In the genomic region with DNA sequence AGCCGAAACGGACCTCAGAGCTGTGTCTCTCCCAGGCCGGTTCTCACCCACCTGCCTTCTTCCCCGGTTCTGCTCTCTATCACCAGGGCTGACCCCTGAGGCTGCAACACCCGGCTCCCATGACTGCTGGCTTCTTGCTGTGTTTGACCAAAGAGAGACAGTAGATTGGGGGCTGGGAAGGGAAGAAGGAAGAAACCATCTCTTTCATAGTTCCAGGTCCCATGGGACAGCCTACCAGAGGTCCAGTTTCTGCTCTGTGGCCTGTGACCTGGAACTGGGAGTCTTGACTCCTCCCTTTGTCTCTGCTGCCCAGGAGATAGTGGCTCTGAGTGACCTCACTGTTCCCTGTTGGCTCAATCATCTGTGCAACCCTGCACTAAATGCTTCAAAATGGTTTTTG, we compare ENCODE assay signal across 16 cellular contexts. TPM values are rescaled to one million over a fixed set of nuclear protein-coding genes. Genes with fewer than 3 reads are reported as not detected.
A peak's percentile ranks its signal among the peaks of the same experiment; 100 is the strongest.
DNase-seq lines count a peak whose midpoint lies in the region; ATAC-seq and TF ChIP-seq lines count a peak whose summit lies in the region.
"Had no signal": no experiment of that assay in that cellular context is flagged by ENCODE, and none has a peak within 500 bp of the region (broad histone marks: within the 10 kb centered on the region; RNA-seq: fewer than 3 reads in every experiment).

No MANE protein-coding gene starts in this region.

- H3K79me2 ChIP-seq in fibroblast of lung (ENCODE audit: control insufficient read depth, insufficient read depth, low read length), result no peaks in the 10 kb centered on the region

- H4K20me1 ChIP-seq in fibroblast of lung (ENCODE audit: control insufficient read depth, extremely low read depth, insufficient read depth, low read length), result no peaks in the 10 kb centered on the region

- no peaks in the 10 kb centered on the region for H3K36me3 ChIP-seq in HEK293 (ENCODE audit: control insufficient read depth in 2 of 2, insufficient read depth in 1 of 2, low read length in 2 of 2)
- H3K36me3 ChIP-seq in fibroblast of lung (ENCODE audit: control insufficient read depth, insufficient read depth, low read length), result no peaks in the 10 kb centered on the region
- no peaks in the 10 kb centered on the region for H3K36me3 ChIP-seq in lower lobe of right lung
- peaks cover 0 to 6% (median 0%) of the 10 kb centered on the region in 3 donors for H3K36me3 ChIP-seq in skeletal muscle tissue (ENCODE audit: control insufficient read depth in 3 of 3, insufficient read depth in 3 of 3, low read length in 3 of 3)
- H3K36me3 ChIP-seq in suprapubic skin, result no peaks in the 10 kb centered on the region
- H3K36me3 ChIP-seq: neutrophil had no signal

- H3K27me3 ChIP-seq in fibroblast of lung (ENCODE audit: control insufficient read depth, insufficient read depth, low read length) (no peaks in the 10 kb centered on the region), lower lobe of right lung (ENCODE audit: low read depth) (no peaks in the 10 kb centered on the region), skeletal muscle tissue (ENCODE audit: control insufficient read depth in 3 of 3, insufficient read depth in 3 of 3, low read length in 3 of 3) (no peaks in the 10 kb centered on the region), suprapubic skin (no peaks in the 10 kb centered on the region)

- H2AFZ ChIP-seq in fibroblast of lung (ENCODE audit: low read length), result no peak overlapping the region

- TF ChIP-seq POLR2A in suprapubic skin (IDR thresholded peaks at IDR 0.05), result no peak

- H3K4me3 ChIP-seq in HEK293 (ENCODE audit: low read depth, low read length), result no peak overlapping the region
- H3K4me3 ChIP-seq in fibroblast of lung (replicated peaks in 1 of 4; ENCODE audit: control extremely low read depth in 1 of 4, insufficient read depth in 1 of 4, low read depth in 3 of 4, low read length in 4 of 4), result no peak overlapping the region
- H3K4me3 ChIP-seq in lower lobe of right lung, result no peak overlapping the region
- H3K4me3 ChIP-seq in skeletal muscle tissue (ENCODE audit: low read length in 3 of 3), result peak overlapping the region in 1 of 3 donors; percentile 14
- H3K4me3 ChIP-seq in suprapubic skin, result no peak overlapping the region
- H3K4me3 ChIP-seq: SK-N-MC had no signal

- TF ChIP-seq EP300 in suprapubic skin (IDR thresholded peaks at IDR 0.05), result no peak

- POLR2A ChIA-PET in HEK293 (lab: Yijun Ruan, JAX), result no interaction called here

- peak; percentile 18 to 27 for ATAC-seq in lower lobe of right lung
- ATAC-seq in GM18517 (IDR thresholded peaks at IDR 0.05; ENCODE audit: unreplicated experiment), result no peak
- ATAC-seq: activated T-cell treated with anti-CD3 and anti-CD28 coated beads, Interleukin-2, amount 50 U/mL, for 4 hours had no signal

- H3K27ac ChIP-seq in HEK293 (ENCODE audit: extremely low read depth, low read depth, low read length) (no peak overlapping the region), fibroblast of lung (ENCODE audit: insufficient read depth, low read length) (peak overlapping the region; percentile 36), lower lobe of right lung (no peak overlapping the region), skeletal muscle tissue (ENCODE audit: low read depth, low read length) (peak overlapping the region; percentile 75), suprapubic skin (no peak overlapping the region)
- H3K27ac ChIP-seq: neutrophil, SK-N-MC had no signal

- peaks cover 2% of the 10 kb centered on the region; the same call in 1 of the 2 replicates for H3K9me3 ChIP-seq in HEK293 (ENCODE audit: control insufficient read depth, insufficient read depth, low read depth, low read length)
- H3K9me3 ChIP-seq in fibroblast of lung (ENCODE audit: control insufficient read depth, insufficient read depth, low read depth, low read length), result peaks cover 3% of the 10 kb centered on the region
- peaks cover 5% of the 10 kb centered on the region for H3K9me3 ChIP-seq in lower lobe of right lung
- no peaks in the 10 kb centered on the region for H3K9me3 ChIP-seq in skeletal muscle tissue (ENCODE audit: control insufficient read depth in 3 of 3, low read length in 3 of 3)
- H3K9me3 ChIP-seq in suprapubic skin, result no peaks in the 10 kb centered on the region
- H3K9me3 ChIP-seq: neutrophil had no signal

- intact Hi-C loops in lower lobe of right lung (cut with DNase I), result no loop called here

- DNase-seq in fibroblast of lung (ENCODE audit: low read depth in 2 of 2) (no peak), lower lobe of right lung (no peak), KBM-7 (no peak), UCSD-AML1 (lab: John Stamatoyannopoulos, UW; ENCODE audit: unreplicated experiment) (no peak), suprapubic skin (ENCODE audit: low spot score in 2 of 2) (no peak)
- DNase-seq: activated CD4-positive, alpha-beta T cell treated with anti-CD3 and anti-CD28 coated beads, Interleukin-2, amount 50 U/mL, for 4 hours; activated T-cell treated with anti-CD3 and anti-CD28 coated beads, Interleukin-2, amount 50 U/mL, for 4 hours; mammary epithelial cell; NCI-H2029; stimulated activated CD4-positive, alpha-beta T cell treated with anti-CD3 and anti-CD28 coated beads, Interleukin-12 subunit alpha, Interleukin-12 subunit beta, amount 100 ng/mL, for 4 hours; stimulated activated naive CD4-positive, alpha-beta T cell treated with Interleukin-2 at 50 U/mL for 16 hours had no signal

- TF ChIP-seq CTCF in HEK293 (tag by site-specific recombination; IDR thresholded peaks at IDR 0.05) (no peak), fibroblast of lung (conservative IDR thresholded peaks at IDR 0.05 in 1 of 2, IDR thresholded peaks at IDR 0.05 in 1 of 2; ENCODE audit: low read depth in 1 of 2, low read length in 2 of 2) (no peak), lower lobe of right lung (IDR thresholded peaks at IDR 0.05) (no peak), suprapubic skin (IDR thresholded peaks at IDR 0.05) (no peak)

- 91% methylated on average over 5 of the region's 5 CpGs for WGBS in suprapubic skin

- H3K4me1 ChIP-seq in HEK293 (ENCODE audit: control insufficient read depth, insufficient read depth, low read length) (no peaks in the 10 kb centered on the region), fibroblast of lung (ENCODE audit: control insufficient read depth, extremely low read depth, insufficient read depth, low read length) (peaks cover 9% of the 10 kb centered on the region), lower lobe of right lung (no peaks in the 10 kb centered on the region), skeletal muscle tissue (ENCODE audit: control insufficient read depth in 3 of 3, insufficient read depth in 3 of 3, low read length in 3 of 3) (peaks cover 30 to 48% (median 37%) of the 10 kb centered on the region in 3 donors), suprapubic skin (peaks cover 5% of the 10 kb centered on the region)

- H3K9ac ChIP-seq in fibroblast of lung (ENCODE audit: insufficient read depth, low read length) (no peak overlapping the region), skeletal muscle tissue (ENCODE audit: low read depth in 1 of 3, low read length in 3 of 3) (no peak overlapping the region)

- H3K4me2 ChIP-seq in fibroblast of lung (ENCODE audit: extremely low read depth, insufficient read depth, low read length), result no peak overlapping the region

- in situ Hi-C loops in KBM-7 (cut with MboI; ENCODE audit: low pct_unique_long_range_greater_than_20kb, low sequenced_read_pairs), result no loop called here

- CTCF ChIA-PET in HEK293 (lab: Yijun Ruan, JAX), result no interaction called here

TF ChIP-seq in HEK293, 187 proteins besides CTCF, POLR2A, EP300 and RAD21:
- TF ChIP-seq, protein P1, sequence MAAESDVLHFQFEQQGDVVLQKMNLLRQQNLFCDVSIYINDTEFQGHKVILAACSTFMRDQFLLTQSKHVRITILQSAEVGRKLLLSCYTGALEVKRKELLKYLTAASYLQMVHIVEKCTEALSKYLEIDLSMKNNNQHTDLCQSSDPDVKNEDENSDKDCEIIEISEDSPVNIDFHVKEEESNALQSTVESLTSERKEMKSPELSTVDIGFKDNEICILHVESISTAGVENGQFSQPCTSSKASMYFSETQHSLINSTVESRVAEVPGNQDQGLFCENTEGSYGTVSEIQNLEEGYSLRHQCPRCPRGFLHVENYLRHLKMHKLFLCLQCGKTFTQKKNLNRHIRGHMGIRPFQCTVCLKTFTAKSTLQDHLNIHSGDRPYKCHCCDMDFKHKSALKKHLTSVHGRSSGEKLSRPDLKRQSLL (tag by site-specific recombination; IDR thresholded peaks at IDR 0.05), result 0 out of 2 replicates have a peak, but pooled peaks have one; percentile 6
- TF ChIP-seq ZNF266 (tag by site-specific recombination; IDR thresholded peaks at IDR 0.05; ENCODE audit: low read depth), result no peak
TF ChIP-seq in HEK293: peak in this region for 1.

RNA-seq across cellular contexts. Expression of a gene that starts 38.1 kb away (rescaled TPM):
- total RNA-seq in fibroblast of lung, result 6.9 and 12.1 TPM in 2 replicates
- polyA plus RNA-seq in fibroblast of lung, result 2.4 and 44.1 TPM in 2 replicates
- polyA plus RNA-seq in fibroblast of lung (2012), result 1.6 and 33.1 TPM in 2 replicates
- 2.9 and 24.3 TPM in 2 replicates for polyA minus RNA-seq in fibroblast of lung (ENCODE audit: low replicate concordance)
- not detected for total RNA-seq in lower lobe of right lung
- total RNA-seq in skeletal muscle tissue, result 38.1 TPM
- under 1 TPM; 0.16 to 0.72 (median 0.22) TPM for total RNA-seq in suprapubic skin
- polyA plus RNA-seq: mammary epithelial cell had no signal

Comparison
In these comparisons a context has a peak if more than half of its experiments do, and no peak if none do; other contexts are left out.
1. H3K27ac ChIP-seq: peak in fibroblast of lung (single experiment) and skeletal muscle tissue (single experiment); none in HEK293 (single experiment), lower lobe of right lung (single experiment) and suprapubic skin (single experiment).